ENCODE assay signal across 21 cellular contexts in genomic region chr11:78949976-78950690, GRCh38.
DNase-seq lines count a peak whose midpoint lies in the region; ATAC-seq and TF ChIP-seq lines count a peak whose summit lies in the region.
"Had no signal": no experiment of that assay in that cellular context is flagged by ENCODE, and none has a peak within 500 bp of the region (broad histone marks: within the 10 kb centered on the region; RNA-seq: fewer than 3 reads in every experiment).

No MANE protein-coding gene starts in this region.

- H2AFZ ChIP-seq in neural progenitor cell (replicated peaks) = no peak overlapping the region
- H2AFZ ChIP-seq: PC-9 had no signal

- H3K9me3 ChIP-seq in WERI-Rb-1 (ENCODE audit: severe bottlenecking) (no peaks in the 10 kb centered on the region), neural progenitor cell (ENCODE audit: low read depth) (no peaks in the 10 kb centered on the region)
- H3K9me3 ChIP-seq: SJSA1 had no signal

- H4K8ac ChIP-seq in mesendoderm (ENCODE audit: low read depth, low read length) = no peak overlapping the region

- H3K36me3 ChIP-seq in WERI-Rb-1 = no peaks in the 10 kb centered on the region
- H3K36me3 ChIP-seq in mesendoderm (ENCODE audit: control insufficient read depth, insufficient read depth, low read length) = no peaks in the 10 kb centered on the region
- H3K36me3 ChIP-seq in neural progenitor cell = no peaks in the 10 kb centered on the region
- H3K36me3 ChIP-seq: SJSA1 had no signal

- no peak overlapping the region for H3K56ac ChIP-seq in mesendoderm (ENCODE audit: low read length)

- H3K79me1 ChIP-seq in mesendoderm (ENCODE audit: low read length) = no peaks in the 10 kb centered on the region

- H3K27me3 Mint-ChIP-seq in neural progenitor cell (ENCODE audit: insufficient read depth, low read depth) = peaks cover 2% of the 10 kb centered on the region
- peaks cover 13% of the 10 kb centered on the region for H3K27me3 Mint-ChIP-seq in activated naive CD8-positive, alpha-beta T cell treated with anti-CD3 and anti-CD28 coated beads for 36 hours

- no peak overlapping the region for H2AK5ac ChIP-seq in mesendoderm (ENCODE audit: low read length)

- no peak overlapping the region for H3K4me2 ChIP-seq in mesendoderm (ENCODE audit: low read length)
- H3K4me2 ChIP-seq in neural progenitor cell = peak overlapping the region; percentile 62
- H3K4me2 ChIP-seq: PC-9 had no signal

- TF ChIP-seq CTCF in WERI-Rb-1 (IDR thresholded peaks at IDR 0.05; ENCODE audit: low read depth, low read length) (no peak), neural progenitor cell (IDR thresholded peaks at IDR 0.05) (no peak)

- H4K5ac ChIP-seq in mesendoderm (ENCODE audit: low read length) = no peak overlapping the region

- no peak overlapping the region for H2BK120ac ChIP-seq in mesendoderm (ENCODE audit: low read depth, low read length)

- peak overlapping the region; percentile 70 for H3K27ac Mint-ChIP-seq in neural progenitor cell
- H3K27ac Mint-ChIP-seq in activated naive CD8-positive, alpha-beta T cell treated with anti-CD3 and anti-CD28 coated beads for 36 hours = no peak overlapping the region
- H3K27ac Mint-ChIP-seq: CD4-positive, CD25-positive, alpha-beta regulatory T cell had no signal

- no peak overlapping the region for H2BK5ac ChIP-seq in mesendoderm (ENCODE audit: low read length)

- H3K4me3 Mint-ChIP-seq in neural progenitor cell = no peak overlapping the region
- H3K4me3 Mint-ChIP-seq in activated naive CD8-positive, alpha-beta T cell treated with anti-CD3 and anti-CD28 coated beads for 36 hours = no peak overlapping the region
- H3K4me3 Mint-ChIP-seq: CD4-positive, CD25-positive, alpha-beta regulatory T cell had no signal

- peak overlapping the region; percentile 76 for H3K27ac ChIP-seq in WERI-Rb-1
- no peak overlapping the region for H3K27ac ChIP-seq in mesendoderm (ENCODE audit: low read depth, low read length)
- H3K27ac ChIP-seq in neural progenitor cell = no peak overlapping the region
- H3K27ac ChIP-seq: PC-9, SJSA1 had no signal

- no peak overlapping the region for H3K4me3 ChIP-seq in WERI-Rb-1 (ENCODE audit: low read depth, low read length)
- no peak overlapping the region for H3K4me3 ChIP-seq in mesendoderm (ENCODE audit: low read length)
- no peak overlapping the region for H3K4me3 ChIP-seq in neural progenitor cell
- H3K4me3 ChIP-seq: K562, PC-9, SJSA1 had no signal

- peaks cover 61% of the 10 kb centered on the region for H3K4me1 Mint-ChIP-seq in neural progenitor cell
- H3K4me1 Mint-ChIP-seq in activated naive CD8-positive, alpha-beta T cell treated with anti-CD3 and anti-CD28 coated beads for 36 hours = no peaks in the 10 kb centered on the region
- H3K4me1 Mint-ChIP-seq: CD4-positive, CD25-positive, alpha-beta regulatory T cell had no signal

- no CpG with 5 or more reads among the region's 6 CpGs for WGBS in mesendoderm (ENCODE audit: extremely low coverage, insufficient coverage, low lambda C conversion rate)

- peaks cover 56% of the 10 kb centered on the region for H4K20me1 ChIP-seq in neural progenitor cell (ENCODE audit: low read depth)

- peaks cover 14% of the 10 kb centered on the region for H3K9me3 Mint-ChIP-seq in neural progenitor cell
- H3K9me3 Mint-ChIP-seq in activated naive CD8-positive, alpha-beta T cell treated with anti-CD3 and anti-CD28 coated beads for 36 hours = no peaks in the 10 kb centered on the region
- H3K9me3 Mint-ChIP-seq: CD4-positive, CD25-positive, alpha-beta regulatory T cell had no signal

- H3K4ac ChIP-seq in mesendoderm (ENCODE audit: low read depth, low read length) = no peak overlapping the region

- H3F3A ChIP-seq in neural progenitor cell (ENCODE audit: low read depth) = peaks cover 30% of the 10 kb centered on the region

- no peak overlapping the region for H3K23ac ChIP-seq in mesendoderm (ENCODE audit: low read length)

- DNase-seq in ELF-1 (ENCODE audit: low read depth, low spot score) = peak; percentile 68
- DNase-seq in WERI-Rb-1 = peak; percentile 81
- peak; percentile 48 for DNase-seq in mesendoderm
- DNase-seq in neural progenitor cell (ENCODE audit: low spot score) = peak; percentile 94
- DNase-seq in activated naive CD8-positive, alpha-beta T cell treated with anti-CD3 and anti-CD28 coated beads for 36 hours = no peak
- DNase-seq: CD4-positive, CD25-positive, alpha-beta regulatory T cell; DMS53; Kasumi-1; NCI-H1092 treated with DMSO at 0.1 percent for 48 hours; NCI-H1436; NCI-H187; NCI-H2081 treated with DMSO at 0.1 percent for 48 hours; NCI-H524; NCI-H774; PC-9; Right ventricle myocardium superior had no signal

- peaks cover 16% of the 10 kb centered on the region for H3K36me3 Mint-ChIP-seq in neural progenitor cell
- H3K36me3 Mint-ChIP-seq in activated naive CD8-positive, alpha-beta T cell treated with anti-CD3 and anti-CD28 coated beads for 36 hours = no peaks in the 10 kb centered on the region
- H3K36me3 Mint-ChIP-seq: CD4-positive, CD25-positive, alpha-beta regulatory T cell had no signal

- peaks cover 4% of the 10 kb centered on the region for H3K4me1 ChIP-seq in mesendoderm (ENCODE audit: control insufficient read depth, low read depth, low read length)
- peaks cover 43% of the 10 kb centered on the region for H3K4me1 ChIP-seq in neural progenitor cell
- H3K4me1 ChIP-seq: SJSA1 had no signal

- H3K27me3 ChIP-seq in WERI-Rb-1 (ENCODE audit: insufficient read depth, low read depth, severe bottlenecking) (no peaks in the 10 kb centered on the region), mesendoderm (ENCODE audit: insufficient read depth, low read length, poor library complexity) (no peaks in the 10 kb centered on the region), neural progenitor cell (peaks cover 76% of the 10 kb centered on the region)
- H3K27me3 ChIP-seq: SJSA1 had no signal

- H3K9ac ChIP-seq in mesendoderm (ENCODE audit: low read length) (no peak overlapping the region), neural progenitor cell (no peak overlapping the region)

- ATAC-seq in GM21447 (IDR thresholded peaks at IDR 0.05; ENCODE audit: unreplicated experiment) (no peak), GM21576 (IDR thresholded peaks at IDR 0.05; ENCODE audit: unreplicated experiment) (no peak), GM19328 (IDR thresholded peaks at IDR 0.05; ENCODE audit: unreplicated experiment) (no peak)
- ATAC-seq: K562 had no signal

- H2BK15ac ChIP-seq in mesendoderm (replicated peaks; ENCODE audit: low read depth) = no peak overlapping the region

- H3K79me2 ChIP-seq in mesendoderm (ENCODE audit: control insufficient read depth, insufficient read depth, low read length) (no peaks in the 10 kb centered on the region), neural progenitor cell (ENCODE audit: low read depth) (peaks cover 4% of the 10 kb centered on the region)

- no peak overlapping the region for H3K18ac ChIP-seq in mesendoderm (ENCODE audit: low read length)
